Comparison of ENCODE assay signal across 9 cellular contexts in genomic region chr1:154866995-154867795, GRCh38. TPM values are rescaled to one million over a fixed set of nuclear protein-coding genes. Genes with fewer than 3 reads are reported as not detected.
DNase-seq lines count a peak whose midpoint lies in the region; ATAC-seq lines count a peak whose summit lies in the region.
"Had no signal": no experiment of that assay in that cellular context is flagged by ENCODE, and none has a peak within 500 bp of the region (broad histone marks: within the 10 kb centered on the region; RNA-seq: fewer than 3 reads in every experiment).

No MANE protein-coding gene starts in this region.

- ATAC-seq in HG03175 (IDR thresholded peaks at IDR 0.05; ENCODE audit: unreplicated experiment) (no peak), HG03108 (IDR thresholded peaks at IDR 0.05; ENCODE audit: unreplicated experiment) (no peak)

- H3K4me1 ChIP-seq in ectodermal cell (ENCODE audit: control insufficient read depth, insufficient read depth, low read length), result peaks cover 59% of the 10 kb centered on the region

- 23 to 25% methylated on average over 23 to 24 of the region's 25 CpGs for WGBS in ectodermal cell, 2 experiments

- no peaks in the 10 kb centered on the region for H3K36me3 ChIP-seq in ectodermal cell (ENCODE audit: control insufficient read depth, insufficient read depth, low read length)

- H3K27ac ChIP-seq in ectodermal cell (ENCODE audit: insufficient read depth, low read depth, low read length, poor library complexity, severe bottlenecking), result no peak overlapping the region
- H3K27ac ChIP-seq: KMS-11 had no signal

- no peaks in the 10 kb centered on the region for H3K27me3 ChIP-seq in ectodermal cell (ENCODE audit: control insufficient read depth, insufficient read depth, low read length, poor library complexity, severe bottlenecking)

- peak overlapping the region; percentile 11 for H3K4me3 ChIP-seq in ectodermal cell (ENCODE audit: insufficient read depth, low read depth, low read length)

- DNase-seq in GM04504 (ENCODE audit: low read depth) (peak; percentile 47), NCI-H2107 (lab: John Stamatoyannopoulos, UW) (peak; percentile 59), occipital lobe (lab: John Stamatoyannopoulos, UW) (peak; percentile 57), NCI-H2081 (lab: John Stamatoyannopoulos, UW) (no peak), NCI-H345 treated with DMSO at 0.1 percent for 48 hours (lab: John Stamatoyannopoulos, UW; ENCODE audit: unreplicated experiment) (no peak)

- no peaks in the 10 kb centered on the region for H3K9me3 ChIP-seq in ectodermal cell (ENCODE audit: control insufficient read depth, low read length)

RNA-seq across cellular contexts. Expression of gene KCNN3, which starts 2.9 kb away (rescaled TPM):
- polyA plus RNA-seq in ectodermal cell (2013, experiment 1 of 4), result 7.5 TPM
- 6.1 TPM for polyA plus RNA-seq in ectodermal cell (2013, experiment 2 of 4)
- 5.4 TPM for polyA plus RNA-seq in ectodermal cell (2013, experiment 3 of 4)
- 6.7 TPM for polyA plus RNA-seq in ectodermal cell (2013, experiment 4 of 4)
- total RNA-seq in occipital lobe, result 3.6 TPM

Comparison
In these comparisons a context has a peak if more than half of its experiments do, and no peak if none do; other contexts are left out.
1. DNase-seq: peak in GM04504 (single experiment), NCI-H2107 (single experiment) and occipital lobe (single experiment); none in NCI-H2081 (0 of 2) and NCI-H345 treated with DMSO at 0.1 percent for 48 hours (single experiment).